ENCODE assay signal across 8 cellular contexts in the genomic region with DNA sequence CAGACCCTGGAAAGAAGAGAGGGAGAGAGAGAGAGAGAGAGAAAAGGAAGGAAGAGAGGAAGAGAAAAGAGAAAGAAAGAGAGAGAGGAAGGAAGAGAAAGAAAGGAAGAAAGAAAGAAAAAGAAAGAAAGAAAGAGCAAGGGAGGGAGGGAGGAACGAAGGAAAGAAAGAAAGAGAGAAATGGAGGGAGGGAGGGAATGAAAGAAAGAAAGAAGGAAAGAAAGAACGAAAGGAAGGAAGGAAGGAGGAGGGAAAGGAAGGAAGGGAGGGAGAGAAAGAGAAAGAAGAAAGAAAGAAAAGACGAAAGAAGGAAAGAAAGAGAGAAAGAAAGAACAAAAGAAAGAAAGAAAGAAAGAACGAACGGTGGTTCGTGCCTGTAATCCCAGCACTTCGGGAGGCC.
"Had no signal": no experiment of that assay in that cellular context is flagged by ENCODE, and none has a peak within 500 bp of the region (broad histone marks: within the 10 kb centered on the region; RNA-seq: fewer than 3 reads in every experiment).

No MANE protein-coding gene starts in this region.

- FAIRE-seq: G401.6, GM12878, GM12891, GM12892, GM18507, GM19239 had no signal

- H3K4me3 ChIP-seq: GM12878 had no signal

- DNase-seq: GDM1, GF-D8 had no signal

- ATAC-seq: GM12878 had no signal
